In the genomic region with DNA sequence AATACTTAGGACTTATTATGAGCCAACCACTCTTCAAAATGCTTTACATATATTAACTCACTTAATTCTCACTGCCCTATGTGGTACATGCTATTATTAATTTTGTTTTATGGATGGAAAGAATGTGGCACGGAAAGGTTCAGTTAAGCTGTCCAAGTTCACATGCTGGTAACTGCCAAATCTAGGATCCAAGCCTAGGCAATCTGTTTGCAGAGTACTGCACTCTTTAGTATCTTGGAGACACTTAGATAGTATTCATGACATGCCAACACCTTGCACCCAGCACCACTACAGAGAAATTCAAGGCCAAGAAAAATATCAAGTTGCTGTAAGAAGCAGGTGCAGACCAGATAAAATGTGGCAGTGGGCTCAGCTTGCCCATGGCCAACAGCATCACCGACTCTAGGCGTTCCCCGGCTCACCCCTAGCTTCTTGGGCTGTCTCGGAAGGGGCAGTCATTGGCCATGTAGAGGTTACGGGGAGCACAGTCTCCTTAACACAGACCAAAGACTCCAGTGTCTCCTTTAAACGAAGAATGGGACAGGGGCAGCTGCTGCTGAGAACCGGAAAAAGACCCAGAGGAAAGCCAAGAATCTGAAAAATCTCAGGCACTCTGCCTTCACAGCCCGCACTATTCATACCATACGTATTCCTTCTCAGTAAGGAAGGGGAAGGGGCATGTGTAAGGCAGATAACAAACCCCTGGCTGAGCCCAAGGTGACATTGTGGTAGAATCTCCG, we compare ENCODE assay signal across 1 cellular context.
TF ChIP-seq lines count a peak whose summit lies in the region.

No MANE protein-coding gene starts in this region.

TF ChIP-seq in WTC11, 78 proteins besides CTCF, POLR2A, EP300 and RAD21 (continued from another document):
- TF ChIP-seq, protein P1, sequence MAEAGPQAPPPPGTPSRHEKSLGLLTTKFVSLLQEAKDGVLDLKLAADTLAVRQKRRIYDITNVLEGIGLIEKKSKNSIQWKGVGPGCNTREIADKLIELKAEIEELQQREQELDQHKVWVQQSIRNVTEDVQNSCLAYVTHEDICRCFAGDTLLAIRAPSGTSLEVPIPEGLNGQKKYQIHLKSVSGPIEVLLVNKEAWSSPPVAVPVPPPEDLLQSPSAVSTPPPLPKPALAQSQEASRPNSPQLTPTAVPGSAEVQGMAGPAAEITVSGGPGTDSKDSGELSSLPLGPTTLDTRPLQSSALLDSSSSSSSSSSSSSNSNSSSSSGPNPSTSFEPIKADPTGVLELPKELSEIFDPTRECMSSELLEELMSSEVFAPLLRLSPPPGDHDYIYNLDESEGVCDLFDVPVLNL (CRISPR knock-in tag; IDR thresholded peaks at IDR 0.05; ENCODE audit: borderline replicate concordance, low read depth) = no peak
